8 cellular contexts compared by ENCODE assay signal in genomic region chr16:66935319-66936011, GRCh38. TPM values are rescaled to one million over a fixed set of nuclear protein-coding genes. Genes with fewer than 3 reads are reported as not detected.
DNase-seq lines count a peak whose midpoint lies in the region; ATAC-seq, FAIRE-seq and TF ChIP-seq lines count a peak whose summit lies in the region.

A gene with protein sequence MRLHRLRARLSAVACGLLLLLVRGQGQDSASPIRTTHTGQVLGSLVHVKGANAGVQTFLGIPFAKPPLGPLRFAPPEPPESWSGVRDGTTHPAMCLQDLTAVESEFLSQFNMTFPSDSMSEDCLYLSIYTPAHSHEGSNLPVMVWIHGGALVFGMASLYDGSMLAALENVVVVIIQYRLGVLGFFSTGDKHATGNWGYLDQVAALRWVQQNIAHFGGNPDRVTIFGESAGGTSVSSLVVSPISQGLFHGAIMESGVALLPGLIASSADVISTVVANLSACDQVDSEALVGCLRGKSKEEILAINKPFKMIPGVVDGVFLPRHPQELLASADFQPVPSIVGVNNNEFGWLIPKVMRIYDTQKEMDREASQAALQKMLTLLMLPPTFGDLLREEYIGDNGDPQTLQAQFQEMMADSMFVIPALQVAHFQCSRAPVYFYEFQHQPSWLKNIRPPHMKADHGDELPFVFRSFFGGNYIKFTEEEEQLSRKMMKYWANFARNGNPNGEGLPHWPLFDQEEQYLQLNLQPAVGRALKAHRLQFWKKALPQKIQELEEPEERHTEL (plus strand): TSS chr16:66935516. CDS start chr16:66935636, 120 bp downstream.

- FAIRE-seq in GM12891 (lab: Jason Lieb, UNC): peak; percentile 59

- H3K27me3 ChIP-seq in uterus: no peaks in the 10 kb centered on the region

- H3K4me1 ChIP-seq in mucosa of descending colon (ENCODE audit: low read depth) (peaks cover 41% of the 10 kb centered on the region), uterus (peaks cover 0 to 29% of the 10 kb centered on the region in 2 donors)

- DNase-seq in GM12891 (ENCODE audit: insufficient read length, low spot score) (no peak), SK-MEL-5 (ENCODE audit: low read depth, low spot score) (no peak), epidermal melanocyte (ENCODE audit: insufficient read length, low spot score) (peak; percentile 42), mucosa of descending colon (peak; percentile 91 to 93 (median 93)), uterus (no peak), activated gamma-delta T cell (lab: John Stamatoyannopoulos, UW) (no peak)
- DNase-seq in activated CD4-positive, CD25-positive, alpha-beta regulatory T cell (lab: John Stamatoyannopoulos, UW): no peak
- no peak for DNase-seq in activated CD4-positive, alpha-beta T cell treated with anti-CD3 and anti-CD28 coated beads for 1 hour

- peak within 1 kb of the TSS; percentile 98 for H3K4me3 ChIP-seq in mucosa of descending colon
- H3K4me3 ChIP-seq in uterus: peak within 1 kb of the TSS; percentile 78 to 94

- ATAC-seq in mucosa of descending colon: peak; percentile 83

- in situ Hi-C loops in SK-MEL-5 (cut with HindIII; ENCODE audit: low pct_unique_long_range_greater_than_20kb, low sequenced_read_pairs): no loop called here

- H3K36me3 ChIP-seq in mucosa of descending colon (ENCODE audit: low read depth) (peaks cover 4% of the 10 kb centered on the region), uterus (no peaks in the 10 kb centered on the region)

- H3K9me3 ChIP-seq in mucosa of descending colon (no peaks in the 10 kb centered on the region), uterus (no peaks in the 10 kb centered on the region)

- peak within 1 kb of the TSS; percentile 91 to 93 for H3K27ac ChIP-seq in uterus

- intact Hi-C loops in mucosa of descending colon (cut with DNase I, micrococcal nuclease) (no loop called here), uterus (cut with DNase I; ENCODE audit: low total_unique reads) (no loop called here)

- TF ChIP-seq CTCF in mucosa of descending colon (IDR thresholded peaks at IDR 0.05) (no peak), uterus (IDR thresholded peaks at IDR 0.05) (no peak)

- TF ChIP-seq POLR2A in GM12891 (IDR thresholded peaks at IDR 0.05; ENCODE audit: low read depth, low read length) (no peak), uterus (IDR thresholded peaks at IDR 0.05) (no peak)

TF ChIP-seq in GM12891, 5 proteins besides CTCF, POLR2A, EP300 and RAD21:
- TF ChIP-seq TAF1 (IDR thresholded peaks at IDR 0.05; ENCODE audit: low read depth, low read length) (no peak), PAX5 (IDR thresholded peaks at IDR 0.05; ENCODE audit: insufficient read depth, low read length, severe bottlenecking) (no peak), SPI1 (IDR thresholded peaks at IDR 0.05; ENCODE audit: low read depth, low read length) (no peak), POLR2AphosphoS5 (IDR thresholded peaks at IDR 0.05; ENCODE audit: low read depth, low read length) (no peak), POU2F2 (IDR thresholded peaks at IDR 0.05; ENCODE audit: low read depth, low read length) (no peak)

RNA-seq across cellular contexts. Expression of the gene that starts here (rescaled TPM):
- 11.6 TPM for polyA plus RNA-seq in GM12891 (2012; ENCODE audit: low read depth, missing spikeins)
- 14.8 and 19.4 TPM in 2 replicates for total RNA-seq in SK-MEL-5 (2014; rRNA removed; shearing (Covaris generic))
- 20.1 and 30.9 TPM in 2 replicates for polyA plus RNA-seq in SK-MEL-5 (2015; cell fraction: cytosol; rRNA removed)
- 21.2 and 24.1 TPM in 2 replicates for polyA plus RNA-seq in SK-MEL-5 (2015; cell fraction: nucleus; rRNA removed)
- total RNA-seq in mucosa of descending colon: 100 to 1,000 TPM; 180 to 566 (median 456) TPM
- 10 to 100 TPM; 15.0 to 51.0 (median 26.0) TPM for total RNA-seq in uterus

Comparison
In these comparisons a context has a peak if more than half of its experiments do, and no peak if none do; other contexts are left out.
1. DNase-seq: peak in epidermal melanocyte (single experiment) and mucosa of descending colon (3 of 3); none in GM12891 (single experiment), SK-MEL-5 (single experiment), uterus (0 of 2), activated CD4-positive, CD25-positive, alpha-beta regulatory T cell (0 of 4), activated gamma-delta T cell (single experiment) and activated CD4-positive, alpha-beta T cell treated with anti-CD3 and anti-CD28 coated beads for 1 hour (single experiment).